In genomic region chr10:73953665-73954064, GRCh38 we compare ENCODE assay signal across 1 cellular context.
TF ChIP-seq lines count a peak whose summit lies in the region.

No MANE protein-coding gene starts in this region.

TF ChIP-seq in GM23338, 12 proteins besides CTCF, POLR2A, EP300 and RAD21 (continued from another document):
- TF ChIP-seq REST (IDR thresholded peaks at IDR 0.05; ENCODE audit: unreplicated experiment), result no peak
- no peak for TF ChIP-seq CREB1 (CRISPR knock-in tag; IDR thresholded peaks at IDR 0.05; ENCODE audit: low read depth)
- TF ChIP-seq ZNF114 (CRISPR knock-in tag; IDR thresholded peaks at IDR 0.05), result no peak
- TF ChIP-seq POLR2AphosphoS5 (IDR thresholded peaks at IDR 0.05; ENCODE audit: low read depth), result no peak
